9 cellular contexts compared by ENCODE assay signal in genomic region chr2:121689356-121689755, GRCh38. TPM values are rescaled to one million over a fixed set of nuclear protein-coding genes. Genes with fewer than 3 reads are reported as not detected.
DNase-seq lines count a peak whose midpoint lies in the region; ATAC-seq, FAIRE-seq and TF ChIP-seq lines count a peak whose summit lies in the region.
"Had no signal": no experiment of that assay in that cellular context is flagged by ENCODE, and none has a peak within 500 bp of the region (broad histone marks: within the 10 kb centered on the region; RNA-seq: fewer than 3 reads in every experiment).

No MANE protein-coding gene starts in this region.

- DNase-seq in Caco-2 (peak in 1 of 2 experiments; percentile 56), NCI-H1694 treated with DMSO at 0.1 percent for 48 hours (lab: John Stamatoyannopoulos, UW) (peak; percentile 36), body of pancreas (peak; percentile 49 to 73 (median 65)), HepG2 (ENCODE audit: low spot score) (peak; percentile 69), GM12891 (ENCODE audit: insufficient read length, low spot score) (no peak)

- ATAC-seq in body of pancreas (peak; percentile 90), HepG2 (peak; percentile 89), GM21723 (IDR thresholded peaks at IDR 0.05; ENCODE audit: unreplicated experiment) (no peak), GM19023 (IDR thresholded peaks at IDR 0.05; ENCODE audit: unreplicated experiment) (no peak), HG03460 (IDR thresholded peaks at IDR 0.05; ENCODE audit: unreplicated experiment) (no peak)
- ATAC-seq: esophagus mucosa had no signal

- TF ChIP-seq RAD21 in HepG2 (CRISPR knock-in tag; IDR thresholded peaks at IDR 0.05) = peak; percentile 59; the same call in 1 of the 2 replicates

- CTCF ChIA-PET in Caco-2 (lab: Charles Lee) = interaction anchor here (0.9 to 1.3 kb wide), 2 partner anchors 10 to 18 kb away, joined by 7 to 9 read pairs; no protein-coding TSS in a partner anchor
- CTCF ChIA-PET in HepG2 (lab: Yijun Ruan, JAX; ENCODE audit: low intra/inter-chr PET ratio, low total read pairs) = interaction anchor here (1.3 kb wide), 1 partner anchor 159 kb away, joined by 7 read pairs; the partner anchor contains the start of gene RNU4ATAC

- TF ChIP-seq EP300 in HepG2 (IDR thresholded peaks at IDR 0.05; ENCODE audit: low read depth in 2 of 2, low read length in 2 of 2) (no peak), HepG2 (CRISPR knock-in tag; IDR thresholded peaks at IDR 0.05; ENCODE audit: borderline replicate concordance) (no peak)

- no peak overlapping the region for H2AFZ ChIP-seq in HepG2 (ENCODE audit: low read length)

- in situ Hi-C loops in HepG2 (cut with HindIII; ENCODE audit: extremely low pct_ligation_motif_present, low pct_unique_long_range_greater_than_20kb) = no loop called here

- TF ChIP-seq CTCF in Caco-2 (IDR thresholded peaks at IDR 0.05; ENCODE audit: insufficient read depth in 1 of 2, low read depth in 1 of 2, low read length in 1 of 2, severe bottlenecking in 1 of 2, unreplicated experiment in 1 of 2) (peak; percentile 52 to 53), body of pancreas (IDR thresholded peaks at IDR 0.05) (peak; percentile 15 to 73 (median 44)), HepG2 (CRISPR knock-in tag; IDR thresholded peaks at IDR 0.05) (peak; percentile 59)

- H3K36me3 Mint-ChIP-seq in Caco-2 (ENCODE audit: insufficient read depth, unreplicated experiment) = peaks cover 5% of the 10 kb centered on the region

- POLR2A ChIA-PET in Caco-2 (lab: Charles Lee) (no interaction called here), HepG2 (lab: Yijun Ruan, JAX) (interaction anchor here (0.9 to 1.6 kb wide), 4 partner anchors 10 to 159 kb away, joined by 3 to 9 read pairs (median 6); partner anchors contain the start of genes CLASP1 and RNU4ATAC)

- H3K4me3 ChIP-seq in Caco-2 (ENCODE audit: low read depth, low read length) (no peak overlapping the region), body of pancreas (no peak overlapping the region), HepG2 (replicated peaks in 1 of 3; ENCODE audit: insufficient read depth in 1 of 3, low read depth in 2 of 3, low read length in 3 of 3) (no peak overlapping the region)

- H3K4me1 ChIP-seq in Caco-2 (no peaks in the 10 kb centered on the region), body of pancreas (peaks cover 11% of the 10 kb centered on the region), HepG2 (ENCODE audit: insufficient read depth, low read length) (peaks cover 33% of the 10 kb centered on the region)

- WGBS in body of pancreas, 2 donors = 22 to 23% methylated on average over 4 of the region's 4 CpGs
- 34% methylated on average over 4 of the region's 4 CpGs for WGBS in HepG2 (ENCODE audit: low lambda C conversion rate)

- H3K36me3 ChIP-seq in Caco-2 (ENCODE audit: control insufficient read depth, insufficient read depth, low read length) (no peaks in the 10 kb centered on the region), body of pancreas (replicated peaks in 1 of 2; ENCODE audit: insufficient read depth in 1 of 2, low read depth in 2 of 2) (no peaks in the 10 kb centered on the region), HepG2 (replicated peaks in 1 of 2; ENCODE audit: control insufficient read depth in 1 of 2, insufficient read depth in 2 of 2, low read length in 2 of 2) (no peaks in the 10 kb centered on the region)

- H3K27me3 ChIP-seq in Caco-2 (replicated peaks; ENCODE audit: control insufficient read depth, insufficient read depth, low read length) (no peaks in the 10 kb centered on the region), body of pancreas (no peaks in the 10 kb centered on the region), HepG2 (ENCODE audit: control insufficient read depth in 1 of 2, insufficient read depth in 2 of 2, low read length in 2 of 2) (no peaks in the 10 kb centered on the region)

- intact Hi-C loops in Caco-2 (cut with micrococcal nuclease; ENCODE audit: unreplicated experiment) = no loop called here
- intact Hi-C loops in body of pancreas (cut with DNase I) = no loop called here
- intact Hi-C loops in HepG2 (cut with micrococcal nuclease; ENCODE audit: unreplicated experiment) = loop anchor here (1.0 to 5.0 kb wide), 3 partner anchors 42 to 158 kb away; partner anchors contain the start of gene CLASP1

- BruUV-seq in Caco-2 (replicated peaks; lab: Mats Ljungman, UMichigan) = no TSS peak
- no TSS peak for BruUV-seq in HepG2 (replicated peaks; lab: Mats Ljungman, UMichigan)

- H3K27me3 Mint-ChIP-seq in Caco-2 (ENCODE audit: insufficient read depth, unreplicated experiment) = no peaks in the 10 kb centered on the region

- H3K4me3 Mint-ChIP-seq in Caco-2 (ENCODE audit: unreplicated experiment) = no peak overlapping the region

- FAIRE-seq in HepG2 (lab: Jason Lieb, UNC) = peak; percentile 32
- no peak for FAIRE-seq in GM12891 (lab: Jason Lieb, UNC)

- no peaks in the 10 kb centered on the region for H3K79me2 ChIP-seq in HepG2 (ENCODE audit: insufficient read depth, low read length)

- H3K27ac ChIP-seq in body of pancreas = peak overlapping the region in 2 of 4 donors; percentile 29 to 42
- H3K27ac ChIP-seq in HepG2 (ENCODE audit: extremely low read length, insufficient read depth, low read length) = no peak overlapping the region

- peaks cover 4% of the 10 kb centered on the region for H3K9me3 Mint-ChIP-seq in Caco-2 (ENCODE audit: unreplicated experiment)

- H3K9me3 ChIP-seq in Caco-2 (no peaks in the 10 kb centered on the region), body of pancreas (no peaks in the 10 kb centered on the region), HepG2 (ENCODE audit: low read length) (no peaks in the 10 kb centered on the region)

- H3K4me1 Mint-ChIP-seq in Caco-2 (ENCODE audit: low read depth, unreplicated experiment) = no peaks in the 10 kb centered on the region

- no peak overlapping the region for H3K4me2 ChIP-seq in HepG2 (ENCODE audit: low read depth, low read length)

- TF ChIP-seq POLR2A in body of pancreas (IDR thresholded peaks at IDR 0.05) (no peak), HepG2 (IDR thresholded peaks at IDR 0.05; ENCODE audit: insufficient read depth in 1 of 2, low read depth in 2 of 2, low read length in 2 of 2) (no peak), GM12891 (IDR thresholded peaks at IDR 0.05; ENCODE audit: low read depth, low read length) (no peak)

- no peak overlapping the region for H3K9ac ChIP-seq in HepG2 (ENCODE audit: insufficient read depth, low read depth, low read length)

- no peaks in the 10 kb centered on the region for H4K20me1 ChIP-seq in HepG2 (ENCODE audit: insufficient read depth, low read length)

- H3K27ac Mint-ChIP-seq in Caco-2 (ENCODE audit: unreplicated experiment) = no peak overlapping the region

RNA-seq across cellular contexts. Expression of gene CLASP1, which starts 40.1 kb away (rescaled TPM):
- 46.1 and 47.4 TPM in 2 replicates for total RNA-seq in Caco-2 (2022)
- 10 to 100 TPM; 28.5 to 44.2 TPM for total RNA-seq in body of pancreas
- total RNA-seq in HepG2 (2016; rRNA removed; fragmentation: Illumina TruSeq; extraction: Trizol) = 47.9 and 63.6 TPM in 2 replicates
- 24.7 and 26.3 TPM in 2 replicates for total RNA-seq in HepG2 (2016; cell fraction: cytosol; rRNA removed; fragmentation: Illumina TruSeq; extraction: Trizol; ENCODE audit: low read depth)
- total RNA-seq in HepG2 (2016; cell fraction: insoluble cytoplasmic fraction; rRNA removed; fragmentation: Illumina TruSeq; extraction: Trizol) = 46.4 and 58.7 TPM in 2 replicates
- total RNA-seq in HepG2 (2016; cell fraction: membrane; rRNA removed; fragmentation: Illumina TruSeq; extraction: Trizol) = 21.5 and 29.4 TPM in 2 replicates
- total RNA-seq in HepG2 (2016; cell fraction: nucleus; rRNA removed; fragmentation: Illumina TruSeq; extraction: Trizol) = 111 and 117 TPM in 2 replicates
- polyA plus RNA-seq in HepG2 (2011; rRNA removed) = 9.4 and 11.7 TPM in 2 replicates
- polyA plus RNA-seq in HepG2 (2011; cell fraction: cytosol; rRNA removed) = 4.0 and 4.5 TPM in 2 replicates
- 52.6 and 54.9 TPM in 2 replicates for polyA plus RNA-seq in HepG2 (2011; cell fraction: nucleus; rRNA removed)
- polyA plus RNA-seq in HepG2 (2012) = 33.3 and 40.1 TPM in 2 replicates
- 0.78 and 1.2 TPM in 2 replicates for polyA plus RNA-seq in HepG2 (2016; cell fraction: cytosol; fragmentation: Illumina TruSeq; extraction: Trizol; ENCODE audit: low read depth)
- polyA plus RNA-seq in HepG2 (2016; cell fraction: insoluble cytoplasmic fraction; fragmentation: Illumina TruSeq; extraction: Trizol; ENCODE audit: low read depth) = 21.9 and 26.0 TPM in 2 replicates
- 3.2 and 4.0 TPM in 2 replicates for polyA plus RNA-seq in HepG2 (2016; cell fraction: membrane; fragmentation: Illumina TruSeq; extraction: Trizol; ENCODE audit: low read depth)
- polyA plus RNA-seq in HepG2 (2016; cell fraction: nucleus; fragmentation: Illumina TruSeq; extraction: Trizol; ENCODE audit: insufficient read depth, low read depth) = 56.7 and 58.9 TPM in 2 replicates
- 22.8 and 49.1 TPM in 2 replicates for polyA minus RNA-seq in HepG2 (2011; rRNA and poly(A)+ RNA removed; ENCODE audit: low replicate concordance)
- polyA minus RNA-seq in HepG2 (2011; cell fraction: cytosol; rRNA and poly(A)+ RNA removed) = 20.9 and 21.4 TPM in 2 replicates
- 240 and 255 TPM in 2 replicates for polyA minus RNA-seq in HepG2 (2011; cell fraction: nucleus; rRNA and poly(A)+ RNA removed)
- polyA plus RNA-seq in GM12891 (2012; ENCODE audit: low read depth, missing spikeins) = 18.8 TPM

RNA-seq across cellular contexts. Expression of gene NIFK, which starts 47.3 kb away (rescaled TPM):
- total RNA-seq in Caco-2 (2022) (84.7 and 104 TPM in 2 replicates), body of pancreas (10 to 100 TPM; 20.8 to 26.4 TPM), HepG2 (2016; rRNA removed; fragmentation: Illumina TruSeq; extraction: Trizol) (105 and 178 TPM in 2 replicates)
- total RNA-seq in HepG2 (2016; cell fraction: cytosol; rRNA removed; fragmentation: Illumina TruSeq; extraction: Trizol; ENCODE audit: low read depth) = 18.3 and 18.6 TPM in 2 replicates
- total RNA-seq in HepG2 (2016; cell fraction: insoluble cytoplasmic fraction; rRNA removed; fragmentation: Illumina TruSeq; extraction: Trizol) = 106 and 182 TPM in 2 replicates
- total RNA-seq in HepG2 (2016; cell fraction: membrane; rRNA removed; fragmentation: Illumina TruSeq; extraction: Trizol) = 33.2 and 34.0 TPM in 2 replicates
- total RNA-seq in HepG2 (2016; cell fraction: nucleus; rRNA removed; fragmentation: Illumina TruSeq; extraction: Trizol) = 39.8 and 54.5 TPM in 2 replicates
- 14.9 and 19.6 TPM in 2 replicates for polyA plus RNA-seq in HepG2 (2011; rRNA removed)
- 9.0 and 13.7 TPM in 2 replicates for polyA plus RNA-seq in HepG2 (2011; cell fraction: cytosol; rRNA removed)
- 5.2 and 12.4 TPM in 2 replicates for polyA plus RNA-seq in HepG2 (2011; cell fraction: nucleus; rRNA removed)
- polyA plus RNA-seq in HepG2 (2012) = 39.3 and 65.4 TPM in 2 replicates
- 14.4 and 19.1 TPM in 2 replicates for polyA plus RNA-seq in HepG2 (2016; cell fraction: cytosol; fragmentation: Illumina TruSeq; extraction: Trizol; ENCODE audit: low read depth)
- polyA plus RNA-seq in HepG2 (2016; cell fraction: insoluble cytoplasmic fraction; fragmentation: Illumina TruSeq; extraction: Trizol; ENCODE audit: low read depth) = 191 and 215 TPM in 2 replicates
- 25.3 and 26.0 TPM in 2 replicates for polyA plus RNA-seq in HepG2 (2016; cell fraction: membrane; fragmentation: Illumina TruSeq; extraction: Trizol; ENCODE audit: low read depth)
- 82.1 and 84.7 TPM in 2 replicates for polyA plus RNA-seq in HepG2 (2016; cell fraction: nucleus; fragmentation: Illumina TruSeq; extraction: Trizol; ENCODE audit: insufficient read depth, low read depth)
- 9.1 and 13.2 TPM in 2 replicates for polyA minus RNA-seq in HepG2 (2011; rRNA and poly(A)+ RNA removed; ENCODE audit: low replicate concordance)
- 8.3 and 8.9 TPM in 2 replicates for polyA minus RNA-seq in HepG2 (2011; cell fraction: cytosol; rRNA and poly(A)+ RNA removed)
- polyA minus RNA-seq in HepG2 (2011; cell fraction: nucleus; rRNA and poly(A)+ RNA removed) = 15.1 and 22.1 TPM in 2 replicates
- polyA plus RNA-seq in GM12891 (2012; ENCODE audit: low read depth, missing spikeins) = 59.5 TPM

Comparison
In these comparisons a context has a peak if more than half of its experiments do, and no peak if none do; other contexts are left out.
1. ATAC-seq: peak in body of pancreas (single experiment) and HepG2 (single experiment); none in GM21723 (single experiment), GM19023 (single experiment) and HG03460 (single experiment).
2. Peak in every context shown above with its lines, with median percentiles within 50 percentile points of each other: CTCF ChIP-seq.